In genomic region chr12:96240656-96241055, GRCh38 we compare ENCODE assay signal across 15 cellular contexts. TPM values are rescaled to one million over a fixed set of nuclear protein-coding genes. Genes with fewer than 3 reads are reported as not detected.
A peak's percentile ranks its signal among the peaks of the same experiment; 100 is the strongest.
DNase-seq lines count a peak whose midpoint lies in the region; ATAC-seq and TF ChIP-seq lines count a peak whose summit lies in the region.
"Had no signal": no experiment of that assay in that cellular context is flagged by ENCODE, and none has a peak within 500 bp of the region (broad histone marks: within the 10 kb centered on the region; RNA-seq: fewer than 3 reads in every experiment).

No MANE protein-coding gene starts in this region.

- peak overlapping the region in 1 of 2 donors; percentile 34 for H3K4me3 ChIP-seq in muscle layer of duodenum (ENCODE audit: low read depth in 1 of 2, low read length in 2 of 2)

- peaks cover 67% of the 10 kb centered on the region for H3K4me1 Mint-ChIP-seq in activated T-cell treated with anti-CD3 and anti-CD28 coated beads, Interleukin-2, amount 50 U/mL, for 72 hours (ENCODE audit: low read depth)
- H3K4me1 Mint-ChIP-seq in brain (peaks cover 32% of the 10 kb centered on the region), type B pancreatic cell (ENCODE audit: unreplicated experiment) (peaks cover 37% of the 10 kb centered on the region)

- H3K27me3 ChIP-seq in muscle layer of duodenum (ENCODE audit: low read depth, low read length), result no peaks in the 10 kb centered on the region

- no peak for DNase-seq in activated T-cell treated with anti-CD3 and anti-CD28 coated beads, Interleukin-2, amount 50 U/mL, for 72 hours
- no peak for DNase-seq in activated T-cell treated with anti-CD3 and anti-CD28 coated beads, Interleukin-2, amount 50 U/mL, for 48 hours
- no peak for DNase-seq in type B pancreatic cell (ENCODE audit: extremely low spot score, unreplicated experiment)
- DNase-seq in iPS-NIHi11 (ENCODE audit: low spot score), result no peak
- no peak for DNase-seq in NCI-H2081 treated with DMSO at 0.1 percent for 48 hours (lab: John Stamatoyannopoulos, UW)
- no peak for DNase-seq in OCI-M2 (lab: John Stamatoyannopoulos, UW; ENCODE audit: unreplicated experiment)
- DNase-seq: activated CD4-positive, alpha-beta T cell treated with anti-CD3 and anti-CD28 coated beads for 36 hours; activated naive CD4-positive, alpha-beta T cell; EL; glutamatergic neuron; NCI-H1417 treated with DMSO at 0.1 percent for 48 hours; retina; SHP77 had no signal

- peaks cover 32 to 56% of the 10 kb centered on the region in 2 donors for H3K4me1 ChIP-seq in muscle layer of duodenum (ENCODE audit: control insufficient read depth in 1 of 2, insufficient read depth in 2 of 2, low read length in 2 of 2)

- no peaks in the 10 kb centered on the region for H3K9me3 Mint-ChIP-seq in activated T-cell treated with anti-CD3 and anti-CD28 coated beads, Interleukin-2, amount 50 U/mL, for 72 hours
- no peaks in the 10 kb centered on the region for H3K9me3 Mint-ChIP-seq in brain
- H3K9me3 Mint-ChIP-seq in type B pancreatic cell, result no peaks in the 10 kb centered on the region

- peak overlapping the region; percentile 93 for H3K27ac ChIP-seq in muscle layer of duodenum (ENCODE audit: low read length)

- no peak overlapping the region for H3K4me3 Mint-ChIP-seq in activated T-cell treated with anti-CD3 and anti-CD28 coated beads, Interleukin-2, amount 50 U/mL, for 72 hours
- no peak overlapping the region for H3K4me3 Mint-ChIP-seq in brain
- H3K4me3 Mint-ChIP-seq in type B pancreatic cell, result peak overlapping the region; percentile 15
- H3K4me3 Mint-ChIP-seq: activated CD4-positive, alpha-beta T cell treated with anti-CD3 and anti-CD28 coated beads for 36 hours had no signal

- H3K36me3 ChIP-seq in muscle layer of duodenum (ENCODE audit: control insufficient read depth in 1 of 2, insufficient read depth in 2 of 2, low read length in 2 of 2), result no peaks in the 10 kb centered on the region

- H3K27me3 Mint-ChIP-seq in activated T-cell treated with anti-CD3 and anti-CD28 coated beads, Interleukin-2, amount 50 U/mL, for 72 hours (ENCODE audit: low read depth), result no peaks in the 10 kb centered on the region
- H3K27me3 Mint-ChIP-seq in brain, result no peaks in the 10 kb centered on the region
- no peaks in the 10 kb centered on the region for H3K27me3 Mint-ChIP-seq in type B pancreatic cell
- H3K27me3 Mint-ChIP-seq: activated CD4-positive, alpha-beta T cell treated with anti-CD3 and anti-CD28 coated beads for 36 hours had no signal

- TF ChIP-seq CTCF in brain (conservative IDR thresholded peaks at IDR 0.05) (no peak), type B pancreatic cell (conservative IDR thresholded peaks at IDR 0.05) (no peak)

- H3K36me3 Mint-ChIP-seq in activated T-cell treated with anti-CD3 and anti-CD28 coated beads, Interleukin-2, amount 50 U/mL, for 72 hours (ENCODE audit: insufficient read depth in 2 of 2), result peaks cover 4 to 11% of the 10 kb centered on the region in 2 donors
- H3K36me3 Mint-ChIP-seq in brain, result no peaks in the 10 kb centered on the region
- peaks cover 10% of the 10 kb centered on the region for H3K36me3 Mint-ChIP-seq in type B pancreatic cell

- no peaks in the 10 kb centered on the region for H3K9me3 ChIP-seq in muscle layer of duodenum (ENCODE audit: control insufficient read depth in 1 of 2, low read length in 2 of 2)

- no peak for ATAC-seq in activated T-cell treated with anti-CD3 and anti-CD28 coated beads, Interleukin-2, amount 50 U/mL, for 72 hours (replicated peaks in 1 of 2)
- ATAC-seq: activated CD4-positive, alpha-beta T cell treated with anti-CD3 and anti-CD28 coated beads for 36 hours had no signal

- H3K27ac Mint-ChIP-seq in activated T-cell treated with anti-CD3 and anti-CD28 coated beads, Interleukin-2, amount 50 U/mL, for 72 hours, result peak overlapping the region; percentile 58
- peak overlapping the region in 3 of 5 experiments; percentile 52 to 87 (median 78) for H3K27ac Mint-ChIP-seq in brain
- no peak overlapping the region for H3K27ac Mint-ChIP-seq in type B pancreatic cell

RNA-seq across cellular contexts. Expression of gene ELK3, which starts 46.5 kb away (rescaled TPM):
- 10 to 100 TPM; 31.2 to 34.9 TPM for total RNA-seq in activated T-cell treated with anti-CD3 and anti-CD28 coated beads, Interleukin-2, amount 50 U/mL, for 72 hours
- polyA plus RNA-seq in brain (ENCODE audit: insufficient read depth, low read depth, low replicate concordance), result 1.3 TPM
- total RNA-seq in type B pancreatic cell (ENCODE audit: low replicate concordance), result 17.6 and 18.0 TPM in 2 replicates
